Comparison of ENCODE assay signal across 1 cellular context in the genomic region with DNA sequence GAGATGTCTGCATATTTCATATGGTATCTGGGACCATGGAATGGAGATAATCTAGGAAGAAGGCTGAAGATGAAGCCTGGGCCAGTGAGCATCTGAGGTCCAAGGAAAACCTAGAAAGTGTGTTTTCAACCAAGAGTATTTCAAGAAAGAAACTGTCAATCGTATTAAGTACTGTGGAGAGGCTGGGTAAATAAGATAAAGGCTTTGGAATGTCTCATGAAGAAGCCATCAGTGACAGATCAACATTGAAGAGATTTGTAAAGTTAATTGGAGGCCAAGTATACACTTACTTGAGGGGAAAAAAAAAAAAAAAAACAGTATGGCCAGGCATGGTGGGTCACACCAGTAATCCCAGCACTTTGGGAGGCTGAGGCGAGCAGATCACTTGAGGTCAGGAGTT.
TF ChIP-seq lines count a peak whose summit lies in the region.

No MANE protein-coding gene starts in this region.

TF ChIP-seq in K562, 482 proteins besides CTCF, POLR2A, EP300 and RAD21 (continued from another document and continues in another):
- TF ChIP-seq, protein P1, sequence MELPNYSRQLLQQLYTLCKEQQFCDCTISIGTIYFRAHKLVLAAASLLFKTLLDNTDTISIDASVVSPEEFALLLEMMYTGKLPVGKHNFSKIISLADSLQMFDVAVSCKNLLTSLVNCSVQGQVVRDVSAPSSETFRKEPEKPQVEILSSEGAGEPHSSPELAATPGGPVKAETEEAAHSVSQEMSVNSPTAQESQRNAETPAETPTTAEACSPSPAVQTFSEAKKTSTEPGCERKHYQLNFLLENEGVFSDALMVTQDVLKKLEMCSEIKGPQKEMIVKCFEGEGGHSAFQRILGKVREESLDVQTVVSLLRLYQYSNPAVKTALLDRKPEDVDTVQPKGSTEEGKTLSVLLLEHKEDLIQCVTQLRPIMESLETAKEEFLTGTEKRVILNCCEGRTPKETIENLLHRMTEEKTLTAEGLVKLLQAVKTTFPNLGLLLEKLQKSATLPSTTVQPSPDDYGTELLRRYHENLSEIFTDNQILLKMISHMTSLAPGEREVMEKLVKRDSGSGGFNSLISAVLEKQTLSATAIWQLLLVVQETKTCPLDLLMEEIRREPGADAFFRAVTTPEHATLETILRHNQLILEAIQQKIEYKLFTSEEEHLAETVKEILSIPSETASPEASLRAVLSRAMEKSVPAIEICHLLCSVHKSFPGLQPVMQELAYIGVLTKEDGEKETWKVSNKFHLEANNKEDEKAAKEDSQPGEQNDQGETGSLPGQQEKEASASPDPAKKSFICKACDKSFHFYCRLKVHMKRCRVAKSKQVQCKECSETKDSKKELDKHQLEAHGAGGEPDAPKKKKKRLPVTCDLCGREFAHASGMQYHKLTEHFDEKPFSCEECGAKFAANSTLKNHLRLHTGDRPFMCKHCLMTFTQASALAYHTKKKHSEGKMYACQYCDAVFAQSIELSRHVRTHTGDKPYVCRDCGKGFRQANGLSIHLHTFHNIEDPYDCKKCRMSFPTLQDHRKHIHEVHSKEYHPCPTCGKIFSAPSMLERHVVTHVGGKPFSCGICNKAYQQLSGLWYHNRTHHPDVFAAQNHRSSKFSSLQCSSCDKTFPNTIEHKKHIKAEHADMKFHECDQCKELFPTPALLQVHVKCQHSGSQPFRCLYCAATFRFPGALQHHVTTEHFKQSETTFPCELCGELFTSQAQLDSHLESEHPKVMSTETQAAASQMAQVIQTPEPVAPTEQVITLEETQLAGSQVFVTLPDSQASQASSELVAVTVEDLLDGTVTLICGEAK (IDR thresholded peaks at IDR 0.05) = no peak
- TF ChIP-seq, protein P1 (CRISPR knock-in tag; IDR thresholded peaks at IDR 0.05) = no peak
- TF ChIP-seq, protein P2, sequence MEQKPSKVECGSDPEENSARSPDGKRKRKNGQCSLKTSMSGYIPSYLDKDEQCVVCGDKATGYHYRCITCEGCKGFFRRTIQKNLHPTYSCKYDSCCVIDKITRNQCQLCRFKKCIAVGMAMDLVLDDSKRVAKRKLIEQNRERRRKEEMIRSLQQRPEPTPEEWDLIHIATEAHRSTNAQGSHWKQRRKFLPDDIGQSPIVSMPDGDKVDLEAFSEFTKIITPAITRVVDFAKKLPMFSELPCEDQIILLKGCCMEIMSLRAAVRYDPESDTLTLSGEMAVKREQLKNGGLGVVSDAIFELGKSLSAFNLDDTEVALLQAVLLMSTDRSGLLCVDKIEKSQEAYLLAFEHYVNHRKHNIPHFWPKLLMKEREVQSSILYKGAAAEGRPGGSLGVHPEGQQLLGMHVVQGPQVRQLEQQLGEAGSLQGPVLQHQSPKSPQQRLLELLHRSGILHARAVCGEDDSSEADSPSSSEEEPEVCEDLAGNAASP (IDR thresholded peaks at IDR 0.05) = no peak
- TF ChIP-seq KHSRP (IDR thresholded peaks at IDR 0.05) = no peak
- TF ChIP-seq TAL1 (IDR thresholded peaks at IDR 0.05) = peak; percentile 55; the same call in 1 of the 2 replicates
- no peak for TF ChIP-seq BCL6 (CRISPR knock-in tag; IDR thresholded peaks at IDR 0.05)
- TF ChIP-seq CCNT2 (IDR thresholded peaks at IDR 0.05; ENCODE audit: borderline replicate concordance, extremely low read depth, insufficient read length, low read depth, low read length) = no peak
- no peak for TF ChIP-seq TBP (optimal IDR thresholded peaks at IDR 0.05; ENCODE audit: low read depth, low read length)
- TF ChIP-seq, protein P3, sequence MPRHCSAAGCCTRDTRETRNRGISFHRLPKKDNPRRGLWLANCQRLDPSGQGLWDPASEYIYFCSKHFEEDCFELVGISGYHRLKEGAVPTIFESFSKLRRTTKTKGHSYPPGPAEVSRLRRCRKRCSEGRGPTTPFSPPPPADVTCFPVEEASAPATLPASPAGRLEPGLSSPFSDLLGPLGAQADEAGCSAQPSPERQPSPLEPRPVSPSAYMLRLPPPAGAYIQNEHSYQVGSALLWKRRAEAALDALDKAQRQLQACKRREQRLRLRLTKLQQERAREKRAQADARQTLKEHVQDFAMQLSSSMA (CRISPR knock-in tag; IDR thresholded peaks at IDR 0.05) = no peak
- no peak; the same call in 1 of the 2 replicates for TF ChIP-seq SMARCA4 (IDR thresholded peaks at IDR 0.05)
- no peak for TF ChIP-seq JUN (IDR thresholded peaks at IDR 0.05; ENCODE audit: borderline replicate concordance, low read depth, low read length)
- TF ChIP-seq JUN (CRISPR knock-in tag; IDR thresholded peaks at IDR 0.05; ENCODE audit: borderline replicate concordance) = no peak
- TF ChIP-seq NR2C2 (CRISPR knock-in tag; IDR thresholded peaks at IDR 0.05) = no peak
- TF ChIP-seq NR2C2 (tag; IDR thresholded peaks at IDR 0.05) = no peak
- no peak for TF ChIP-seq SMAD3 (CRISPR knock-in tag; conservative IDR thresholded peaks at IDR 0.05)
- TF ChIP-seq, protein P4, sequence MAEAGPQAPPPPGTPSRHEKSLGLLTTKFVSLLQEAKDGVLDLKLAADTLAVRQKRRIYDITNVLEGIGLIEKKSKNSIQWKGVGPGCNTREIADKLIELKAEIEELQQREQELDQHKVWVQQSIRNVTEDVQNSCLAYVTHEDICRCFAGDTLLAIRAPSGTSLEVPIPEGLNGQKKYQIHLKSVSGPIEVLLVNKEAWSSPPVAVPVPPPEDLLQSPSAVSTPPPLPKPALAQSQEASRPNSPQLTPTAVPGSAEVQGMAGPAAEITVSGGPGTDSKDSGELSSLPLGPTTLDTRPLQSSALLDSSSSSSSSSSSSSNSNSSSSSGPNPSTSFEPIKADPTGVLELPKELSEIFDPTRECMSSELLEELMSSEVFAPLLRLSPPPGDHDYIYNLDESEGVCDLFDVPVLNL (CRISPR knock-in tag; IDR thresholded peaks at IDR 0.05; ENCODE audit: low read depth) = no peak
- TF ChIP-seq KDM1A (IDR thresholded peaks at IDR 0.05) = peak; percentile 18 to 63; a peak in 1 of 4 replicates
- TF ChIP-seq HNRNPUL1 (IDR thresholded peaks at IDR 0.05; ENCODE audit: low read length) = no peak
- TF ChIP-seq HDAC2 (IDR thresholded peaks at IDR 0.05) = 0 out of 2 replicates have a peak, but pooled peaks have one; percentile 27
- TF ChIP-seq, protein P5, sequence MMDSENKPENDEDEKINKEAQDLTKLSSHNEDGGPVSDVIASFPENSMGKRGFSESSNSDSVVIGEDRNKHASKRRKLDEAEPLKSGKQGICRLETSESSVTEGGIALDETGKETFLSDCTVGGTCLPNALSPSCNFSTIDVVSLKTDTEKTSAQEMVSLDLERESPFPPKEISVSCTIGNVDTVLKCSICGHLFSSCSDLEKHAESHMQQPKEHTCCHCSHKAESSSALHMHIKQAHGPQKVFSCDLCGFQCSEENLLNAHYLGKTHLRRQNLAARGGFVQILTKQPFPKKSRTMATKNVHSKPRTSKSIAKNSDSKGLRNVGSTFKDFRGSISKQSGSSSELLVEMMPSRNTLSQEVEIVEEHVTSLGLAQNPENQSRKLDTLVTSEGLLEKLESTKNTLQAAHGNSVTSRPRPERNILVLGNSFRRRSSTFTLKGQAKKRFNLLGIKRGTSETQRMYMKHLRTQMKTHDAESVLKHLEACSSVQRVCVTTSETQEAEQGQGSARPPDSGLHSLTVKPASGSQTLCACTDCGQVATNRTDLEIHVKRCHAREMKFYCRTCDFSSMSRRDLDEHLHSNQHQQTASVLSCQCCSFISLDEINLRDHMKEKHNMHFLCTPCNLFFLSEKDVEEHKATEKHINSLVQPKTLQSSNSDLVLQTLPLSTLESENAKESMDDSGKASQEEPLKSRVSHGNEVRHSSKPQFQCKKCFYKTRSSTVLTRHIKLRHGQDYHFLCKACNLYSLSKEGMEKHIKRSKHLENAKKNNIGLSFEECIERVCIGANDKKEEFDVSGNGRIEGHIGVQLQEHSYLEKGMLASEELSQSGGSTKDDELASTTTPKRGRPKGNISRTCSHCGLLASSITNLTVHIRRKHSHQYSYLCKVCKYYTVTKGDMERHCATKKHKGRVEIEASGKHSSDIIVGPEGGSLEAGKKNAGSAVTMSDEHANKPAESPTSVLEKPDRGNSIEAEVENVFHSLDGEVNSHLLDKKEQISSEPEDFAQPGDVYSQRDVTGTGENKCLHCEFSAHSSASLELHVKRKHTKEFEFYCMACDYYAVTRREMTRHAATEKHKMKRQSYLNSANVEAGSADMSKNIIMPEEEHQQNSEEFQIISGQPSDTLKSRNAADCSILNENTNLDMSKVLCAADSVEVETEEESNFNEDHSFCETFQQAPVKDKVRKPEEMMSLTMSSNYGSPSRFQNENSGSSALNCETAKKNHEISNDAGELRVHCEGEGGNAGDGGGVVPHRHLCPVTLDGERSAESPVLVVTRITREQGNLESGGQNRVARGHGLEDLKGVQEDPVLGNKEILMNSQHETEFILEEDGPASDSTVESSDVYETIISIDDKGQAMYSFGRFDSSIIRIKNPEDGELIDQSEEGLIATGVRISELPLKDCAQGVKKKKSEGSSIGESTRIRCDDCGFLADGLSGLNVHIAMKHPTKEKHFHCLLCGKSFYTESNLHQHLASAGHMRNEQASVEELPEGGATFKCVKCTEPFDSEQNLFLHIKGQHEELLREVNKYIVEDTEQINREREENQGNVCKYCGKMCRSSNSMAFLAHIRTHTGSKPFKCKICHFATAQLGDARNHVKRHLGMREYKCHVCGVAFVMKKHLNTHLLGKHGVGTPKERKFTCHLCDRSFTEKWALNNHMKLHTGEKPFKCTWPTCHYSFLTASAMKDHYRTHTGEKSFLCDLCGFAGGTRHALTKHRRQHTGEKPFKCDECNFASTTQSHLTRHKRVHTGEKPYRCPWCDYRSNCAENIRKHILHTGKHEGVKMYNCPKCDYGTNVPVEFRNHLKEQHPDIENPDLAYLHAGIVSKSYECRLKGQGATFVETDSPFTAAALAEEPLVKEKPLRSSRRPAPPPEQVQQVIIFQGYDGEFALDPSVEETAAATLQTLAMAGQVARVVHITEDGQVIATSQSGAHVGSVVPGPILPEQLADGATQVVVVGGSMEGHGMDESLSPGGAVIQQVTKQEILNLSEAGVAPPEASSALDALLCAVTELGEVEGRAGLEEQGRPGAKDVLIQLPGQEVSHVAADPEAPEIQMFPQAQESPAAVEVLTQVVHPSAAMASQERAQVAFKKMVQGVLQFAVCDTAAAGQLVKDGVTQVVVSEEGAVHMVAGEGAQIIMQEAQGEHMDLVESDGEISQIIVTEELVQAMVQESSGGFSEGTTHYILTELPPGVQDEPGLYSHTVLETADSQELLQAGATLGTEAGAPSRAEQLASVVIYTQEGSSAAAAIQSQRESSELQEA (IDR thresholded peaks at IDR 0.05; ENCODE audit: low read depth) = no peak
- TF ChIP-seq ZFP30 (CRISPR knock-in tag; IDR thresholded peaks at IDR 0.05; ENCODE audit: borderline replicate concordance) = no peak
- TF ChIP-seq, protein P6, sequence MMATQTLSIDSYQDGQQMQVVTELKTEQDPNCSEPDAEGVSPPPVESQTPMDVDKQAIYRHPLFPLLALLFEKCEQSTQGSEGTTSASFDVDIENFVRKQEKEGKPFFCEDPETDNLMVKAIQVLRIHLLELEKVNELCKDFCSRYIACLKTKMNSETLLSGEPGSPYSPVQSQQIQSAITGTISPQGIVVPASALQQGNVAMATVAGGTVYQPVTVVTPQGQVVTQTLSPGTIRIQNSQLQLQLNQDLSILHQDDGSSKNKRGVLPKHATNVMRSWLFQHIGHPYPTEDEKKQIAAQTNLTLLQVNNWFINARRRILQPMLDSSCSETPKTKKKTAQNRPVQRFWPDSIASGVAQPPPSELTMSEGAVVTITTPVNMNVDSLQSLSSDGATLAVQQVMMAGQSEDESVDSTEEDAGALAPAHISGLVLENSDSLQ (IDR thresholded peaks at IDR 0.05) = peak; percentile 68
- TF ChIP-seq COPS2 (conservative IDR thresholded peaks at IDR 0.05) = no peak
- no peak for TF ChIP-seq XRCC4 (IDR thresholded peaks at IDR 0.05; ENCODE audit: extremely low read depth, insufficient read depth, insufficient read length)
- TF ChIP-seq HIVEP1 (CRISPR knock-in tag; IDR thresholded peaks at IDR 0.05) = no peak
- 0 out of 4 replicates have a peak, but pooled peaks of 1 of the 2 experiments have one; percentile 41 for TF ChIP-seq HDAC1 (IDR thresholded peaks at IDR 0.05)
- peak; percentile 72; the same call in 1 of the 2 replicates for TF ChIP-seq SMARCE1 (IDR thresholded peaks at IDR 0.05)
- peak; percentile 71 for TF ChIP-seq FOXA1 (IDR thresholded peaks at IDR 0.05; ENCODE audit: borderline replicate concordance)
- TF ChIP-seq ZZZ3 (IDR thresholded peaks at IDR 0.05) = no peak
- TF ChIP-seq TEAD4 (IDR thresholded peaks at IDR 0.05; ENCODE audit: low read length) = peak; percentile 71
- TF ChIP-seq TEAD4 (CRISPR knock-in tag; IDR thresholded peaks at IDR 0.05; ENCODE audit: borderline replicate concordance) = no peak
- no peak for TF ChIP-seq BMI1 (IDR thresholded peaks at IDR 0.05; ENCODE audit: low read length)
- no peak for TF ChIP-seq EWSR1 (IDR thresholded peaks at IDR 0.05; ENCODE audit: borderline replicate concordance, low read depth, partially characterized antibody)
- TF ChIP-seq TCF3 (CRISPR knock-in tag; IDR thresholded peaks at IDR 0.05) = peak; percentile 65
- TF ChIP-seq ZNF79 (CRISPR knock-in tag; IDR thresholded peaks at IDR 0.05; ENCODE audit: low read depth) = no peak
- no peak for TF ChIP-seq CBFB (CRISPR knock-in tag; IDR thresholded peaks at IDR 0.05)
- TF ChIP-seq MTA3 (IDR thresholded peaks at IDR 0.05; ENCODE audit: borderline replicate concordance) = no peak
- no peak for TF ChIP-seq ADNP (tag; IDR thresholded peaks at IDR 0.05)
